10 cellular contexts compared by ENCODE assay signal in the genomic region with DNA sequence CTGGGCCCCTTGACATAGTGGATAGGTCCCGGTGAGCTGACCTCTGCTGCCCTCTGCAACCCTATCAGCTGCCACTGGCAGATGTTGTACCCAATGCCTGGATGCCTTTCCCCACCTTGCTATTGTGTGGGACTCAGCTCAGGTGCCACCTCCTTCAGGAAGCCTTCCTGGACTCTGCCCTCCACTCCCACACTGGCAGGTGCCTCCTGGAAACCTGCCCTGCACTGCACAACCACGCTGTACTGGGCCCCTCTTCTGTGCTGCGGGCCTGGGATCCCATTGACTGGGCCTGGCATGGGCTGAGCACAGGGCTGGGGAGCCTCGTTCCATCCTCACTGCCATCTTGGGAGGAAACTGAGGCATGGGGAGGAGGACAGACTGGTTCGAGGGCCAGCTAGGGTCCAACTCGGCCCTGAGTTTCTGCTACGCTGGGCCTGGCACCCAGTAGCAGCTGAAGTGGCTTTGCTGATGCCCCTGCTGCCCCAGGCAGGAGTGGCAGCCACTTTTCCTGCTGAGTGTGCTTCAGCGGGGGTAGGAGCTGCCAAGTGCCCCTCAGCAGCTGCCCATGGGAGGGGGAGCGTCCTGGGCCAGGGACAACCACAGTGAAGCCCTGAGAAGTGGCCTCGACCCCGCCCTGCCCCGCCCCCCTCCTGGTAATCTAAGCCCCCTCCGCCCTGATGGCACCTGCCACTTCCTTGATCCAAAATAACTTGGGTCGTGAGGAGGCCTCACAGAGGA.
DNase-seq lines count a peak whose midpoint lies in the region; ATAC-seq lines count a peak whose summit lies in the region.
"Had no signal": no experiment of that assay in that cellular context is flagged by ENCODE, and none has a peak within 500 bp of the region (broad histone marks: within the 10 kb centered on the region; RNA-seq: fewer than 3 reads in every experiment).

No MANE protein-coding gene starts in this region.

- H3K9me3 ChIP-seq in mucosa of rectum (ENCODE audit: control insufficient read depth in 2 of 2, low read length in 2 of 2) = no peaks in the 10 kb centered on the region

- H3K4me3 Mint-ChIP-seq in stimulated activated naive CD8-positive, alpha-beta T cell treated with anti-CD3 and anti-CD28 coated beads, Interleukin-15, amount 100 ng/mL, for 72 hours = no peak overlapping the region
- no peak overlapping the region for H3K4me3 Mint-ChIP-seq in effector memory CD8-positive, alpha-beta T cell
- H3K4me3 Mint-ChIP-seq: CD4-positive, alpha-beta T cell had no signal

- H3K4me1 Mint-ChIP-seq in stimulated activated naive CD8-positive, alpha-beta T cell treated with anti-CD3 and anti-CD28 coated beads, Interleukin-15, amount 100 ng/mL, for 72 hours = peaks cover 18% of the 10 kb centered on the region
- H3K4me1 Mint-ChIP-seq in effector memory CD8-positive, alpha-beta T cell (ENCODE audit: low read depth in 2 of 2) = peaks cover 8 to 15% of the 10 kb centered on the region in 2 donors

- DNase-seq in stimulated activated naive CD8-positive, alpha-beta T cell treated with anti-CD3 and anti-CD28 coated beads, Interleukin-15, amount 100 ng/mL, for 72 hours = no peak
- no peak for DNase-seq in stimulated activated naive CD8-positive, alpha-beta T cell treated with anti-CD3 and anti-CD28 coated beads, Interleukin-15, Interleukin-2, amounts not matched to agents 100 U/mL and 50 U/mL, for 24 hours
- no peak for DNase-seq in effector memory CD8-positive, alpha-beta T cell
- DNase-seq in DMS 273 treated with DMSO at 0.1 percent for 48 hours (lab: John Stamatoyannopoulos, UW) = no peak
- DNase-seq: CD4-positive, alpha-beta T cell; central memory CD4-positive, alpha-beta T cell; SHP77 treated with DMSO at 0.1 percent for 48 hours; stimulated activated naive CD4-positive, alpha-beta T cell had no signal

- no peaks in the 10 kb centered on the region for H3K9me3 Mint-ChIP-seq in stimulated activated naive CD8-positive, alpha-beta T cell treated with anti-CD3 and anti-CD28 coated beads, Interleukin-15, amount 100 ng/mL, for 72 hours
- no peaks in the 10 kb centered on the region for H3K9me3 Mint-ChIP-seq in effector memory CD8-positive, alpha-beta T cell
- H3K9me3 Mint-ChIP-seq: CD4-positive, alpha-beta T cell had no signal

- ATAC-seq in stimulated activated naive CD8-positive, alpha-beta T cell treated with anti-CD3 and anti-CD28 coated beads, Interleukin-15, amount 100 ng/mL, for 72 hours = peak; percentile 16
- no peak for ATAC-seq in stimulated activated naive CD8-positive, alpha-beta T cell treated with anti-CD3 and anti-CD28 coated beads, Interleukin-15, Interleukin-2, amounts not matched to agents 100 U/mL and 50 U/mL, for 24 hours
- ATAC-seq in effector memory CD8-positive, alpha-beta T cell (replicated peaks) = no peak
- no peak for ATAC-seq in GM21529 (IDR thresholded peaks at IDR 0.05; ENCODE audit: unreplicated experiment)

- peak overlapping the region; percentile 59 to 69 for H3K4me3 ChIP-seq in mucosa of rectum (ENCODE audit: low read length in 2 of 2)

- peaks cover 19% of the 10 kb centered on the region for H3K27me3 Mint-ChIP-seq in stimulated activated naive CD8-positive, alpha-beta T cell treated with anti-CD3 and anti-CD28 coated beads, Interleukin-15, amount 100 ng/mL, for 72 hours
- H3K27me3 Mint-ChIP-seq in effector memory CD8-positive, alpha-beta T cell = no peaks in the 10 kb centered on the region
- H3K27me3 Mint-ChIP-seq: CD4-positive, alpha-beta T cell had no signal

- H3K27ac Mint-ChIP-seq in stimulated activated naive CD8-positive, alpha-beta T cell treated with anti-CD3 and anti-CD28 coated beads, Interleukin-15, amount 100 ng/mL, for 72 hours = no peak overlapping the region
- no peak overlapping the region for H3K27ac Mint-ChIP-seq in effector memory CD8-positive, alpha-beta T cell
- H3K27ac Mint-ChIP-seq: CD4-positive, alpha-beta T cell had no signal

- peak overlapping the region; percentile 18 to 67 for H3K27ac ChIP-seq in mucosa of rectum (ENCODE audit: low read depth in 2 of 2, low read length in 2 of 2)

- H3K36me3 ChIP-seq in mucosa of rectum (ENCODE audit: control insufficient read depth in 2 of 2, insufficient read depth in 2 of 2, low read length in 2 of 2) = peaks cover 6 to 13% of the 10 kb centered on the region in 2 donors

- peaks cover 39 to 40% of the 10 kb centered on the region in 2 donors for H3K4me1 ChIP-seq in mucosa of rectum (ENCODE audit: control insufficient read depth in 2 of 2, insufficient read depth in 2 of 2, low read length in 2 of 2)

- peaks cover 13% of the 10 kb centered on the region for H3K36me3 Mint-ChIP-seq in effector memory CD8-positive, alpha-beta T cell (ENCODE audit: insufficient read depth)

- H3K9ac ChIP-seq in mucosa of rectum (ENCODE audit: low read depth in 1 of 2, low read length in 2 of 2) = peak overlapping the region; percentile 52 to 60

- no peaks in the 10 kb centered on the region for H3K27me3 ChIP-seq in mucosa of rectum (ENCODE audit: control insufficient read depth in 2 of 2, insufficient read depth in 2 of 2, low read length in 2 of 2)
